Comparison of ENCODE assay signal across 9 cellular contexts in the genomic region with DNA sequence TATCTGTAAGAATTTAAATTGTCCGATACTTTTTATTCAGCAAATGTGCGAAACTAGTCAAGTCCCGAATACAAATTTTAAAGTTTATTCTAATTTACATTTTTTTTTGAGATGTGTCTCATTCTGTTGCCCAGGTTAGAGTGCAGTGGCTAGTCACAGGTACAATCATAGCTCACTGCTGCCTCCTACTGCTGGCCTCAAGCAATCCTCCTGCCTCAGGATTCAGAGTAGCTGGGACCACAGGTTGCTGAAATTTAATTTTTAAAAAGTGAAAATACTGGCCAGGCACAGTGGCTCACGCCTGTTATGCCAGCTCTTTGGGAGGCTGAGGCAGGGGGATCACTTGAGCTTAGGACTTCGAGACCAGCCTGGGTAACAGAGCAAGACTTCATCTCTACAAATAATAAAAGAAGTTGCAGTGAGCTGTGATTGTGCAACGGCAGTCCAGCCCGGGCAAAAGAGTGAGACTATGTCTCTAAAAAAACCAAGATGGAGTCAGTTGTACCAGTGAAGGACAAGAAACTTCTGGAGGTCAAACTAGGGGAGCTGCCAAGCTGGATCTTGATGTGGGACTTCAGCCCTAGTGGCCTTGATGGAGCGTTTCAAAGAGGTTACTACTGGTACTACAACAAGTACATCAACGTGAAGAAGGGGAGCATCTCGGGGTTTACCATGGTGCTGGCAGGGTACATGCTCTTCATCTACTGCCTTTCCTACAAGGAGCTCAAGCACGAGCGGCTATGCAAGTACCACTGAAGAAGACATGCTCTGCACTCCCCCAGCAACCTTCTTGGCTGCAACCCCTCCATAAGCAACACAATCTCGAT. TPM values are rescaled to one million over a fixed set of nuclear protein-coding genes. Genes with fewer than 3 reads are reported as not detected.
DNase-seq lines count a peak whose midpoint lies in the region; ATAC-seq and TF ChIP-seq lines count a peak whose summit lies in the region.
"Had no signal": no experiment of that assay in that cellular context is flagged by ENCODE, and none has a peak within 500 bp of the region (broad histone marks: within the 10 kb centered on the region; RNA-seq: fewer than 3 reads in every experiment).

No MANE protein-coding gene starts in this region.

- H3K36me3 Mint-ChIP-seq in activated naive CD8-positive, alpha-beta T cell treated with anti-CD3 and anti-CD28 coated beads, Interleukin-2, amount 10 ng/mL, durations not matched to agents 7 days and 5 days: peaks cover 28% of the 10 kb centered on the region

- H3K27me3 ChIP-seq in left lung (no peaks in the 10 kb centered on the region), upper lobe of right lung (no peaks in the 10 kb centered on the region), vagina (no peaks in the 10 kb centered on the region)

- H3K36me3 ChIP-seq in left lung (peaks cover 0 to 61% of the 10 kb centered on the region in 2 donors), upper lobe of right lung (peaks cover 46% of the 10 kb centered on the region), vagina (peaks cover 4 to 17% of the 10 kb centered on the region in 2 donors)

- H3K4me3 ChIP-seq in left lung (no peak overlapping the region), upper lobe of right lung (no peak overlapping the region), vagina (no peak overlapping the region)
- H3K4me3 ChIP-seq: skin epidermis had no signal

- peak; percentile 78 for ATAC-seq in activated naive CD8-positive, alpha-beta T cell treated with anti-CD3 and anti-CD28 coated beads, Interleukin-2, amount 10 ng/mL, durations not matched to agents 7 days and 5 days (ENCODE audit: low read depth)
- ATAC-seq in left lung: peak; percentile 79
- peak; percentile 86 for ATAC-seq in upper lobe of right lung

- H3K9me3 Mint-ChIP-seq in activated naive CD8-positive, alpha-beta T cell treated with anti-CD3 and anti-CD28 coated beads, Interleukin-2, amount 10 ng/mL, durations not matched to agents 7 days and 5 days: no peaks in the 10 kb centered on the region

- intact Hi-C loops in left lung (cut with DNase I) (loop anchor here in 1 of 2 donors (5.0 to 10.0 kb wide), 2 partner anchors 69 to 166 kb away; no protein-coding TSS in a partner anchor), upper lobe of right lung (cut with DNase I) (loop anchor here (10.0 kb wide), 1 partner anchor 66 kb away; no protein-coding TSS in a partner anchor), vagina (cut with DNase I) (loop anchor here (5.0 to 10.0 kb wide), 2 partner anchors 69 to 186 kb away; no protein-coding TSS in a partner anchor)

- TF ChIP-seq CTCF in left lung (IDR thresholded peaks at IDR 0.05) (peak; percentile 52 to 71), upper lobe of right lung (IDR thresholded peaks at IDR 0.05) (peak; percentile 63), vagina (IDR thresholded peaks at IDR 0.05) (peak in 1 of 3 experiments; percentile 43)

- no peak overlapping the region for H3K27ac Mint-ChIP-seq in activated naive CD8-positive, alpha-beta T cell treated with anti-CD3 and anti-CD28 coated beads, Interleukin-2, amount 10 ng/mL, durations not matched to agents 7 days and 5 days

- H3K4me3 Mint-ChIP-seq in activated naive CD8-positive, alpha-beta T cell treated with anti-CD3 and anti-CD28 coated beads, Interleukin-2, amount 10 ng/mL, durations not matched to agents 7 days and 5 days: no peak overlapping the region

- DNase-seq in NCI-H146 (lab: John Stamatoyannopoulos, UW): peak; percentile 8
- DNase-seq in NCI-H146 treated with DMSO at 0.1 percent for 48 hours (lab: John Stamatoyannopoulos, UW; ENCODE audit: unreplicated experiment): no peak
- DNase-seq in RPMI8226: peak; percentile 64
- peak; percentile 59 for DNase-seq in activated naive CD8-positive, alpha-beta T cell treated with anti-CD3 and anti-CD28 coated beads, Interleukin-2, amount 10 ng/mL, durations not matched to agents 7 days and 5 days
- DNase-seq in left lung: peak in 1 of 2 donors; percentile 43
- no peak for DNase-seq in upper lobe of right lung
- DNase-seq in vagina (ENCODE audit: extremely low spot score in 2 of 2): no peak
- no peak for DNase-seq in DMS153 treated with DMSO at 0.1 percent for 48 hours (lab: John Stamatoyannopoulos, UW; ENCODE audit: unreplicated experiment)

- peaks cover 36% of the 10 kb centered on the region for H3K4me1 Mint-ChIP-seq in activated naive CD8-positive, alpha-beta T cell treated with anti-CD3 and anti-CD28 coated beads, Interleukin-2, amount 10 ng/mL, durations not matched to agents 7 days and 5 days

- TF ChIP-seq POLR2A in vagina (IDR thresholded peaks at IDR 0.05): no peak

- H3K4me1 ChIP-seq in left lung (peaks cover 11 to 46% of the 10 kb centered on the region in 2 donors), upper lobe of right lung (peaks cover 17% of the 10 kb centered on the region), vagina (peaks cover 24% of the 10 kb centered on the region)

- H3K9me3 ChIP-seq in left lung: no peaks in the 10 kb centered on the region
- H3K9me3 ChIP-seq in upper lobe of right lung: no peaks in the 10 kb centered on the region
- no peaks in the 10 kb centered on the region for H3K9me3 ChIP-seq in vagina

- POLR2A ChIA-PET in activated naive CD8-positive, alpha-beta T cell treated with anti-CD3 and anti-CD28 coated beads, Interleukin-2, amount 10 ng/mL, durations not matched to agents 7 days and 5 days (lab: Charles Lee): interaction anchor here (0.6 to 5.4 kb wide), 3 partner anchors 14 to 141 kb away, joined by 3 to 41 read pairs (median 4); partner anchors contain the start of genes CEP95 and DDX5

- H3K27ac ChIP-seq in left lung (no peak overlapping the region), upper lobe of right lung (no peak overlapping the region), vagina (no peak overlapping the region)
- H3K27ac ChIP-seq: skin epidermis had no signal

- no peaks in the 10 kb centered on the region for H3K27me3 Mint-ChIP-seq in activated naive CD8-positive, alpha-beta T cell treated with anti-CD3 and anti-CD28 coated beads, Interleukin-2, amount 10 ng/mL, durations not matched to agents 7 days and 5 days

RNA-seq across cellular contexts. Expression of gene POLG2, which starts 5.6 kb away (rescaled TPM):
- 10 to 100 TPM; 36.4 to 42.9 TPM for total RNA-seq in activated naive CD8-positive, alpha-beta T cell treated with anti-CD3 and anti-CD28 coated beads, Interleukin-2, amount 10 ng/mL, durations not matched to agents 7 days and 5 days
- total RNA-seq in left lung: 10 to 100 TPM; 12.6 to 12.8 TPM
- total RNA-seq in upper lobe of right lung: 12.6 TPM
- total RNA-seq in vagina: 16.7 TPM

RNA-seq across cellular contexts. Expression of gene DDX5, which starts 14.8 kb away (rescaled TPM):
- total RNA-seq in activated naive CD8-positive, alpha-beta T cell treated with anti-CD3 and anti-CD28 coated beads, Interleukin-2, amount 10 ng/mL, durations not matched to agents 7 days and 5 days: 1,000 to 10,000 TPM; 1,143 to 1,182 TPM
- total RNA-seq in left lung: 100 to 1,000 TPM; 712 to 729 TPM
- 881 TPM for total RNA-seq in upper lobe of right lung
- 618 TPM for total RNA-seq in vagina

RNA-seq across cellular contexts. Expression of gene CEP95, which starts 15.5 kb away (rescaled TPM):
- total RNA-seq in activated naive CD8-positive, alpha-beta T cell treated with anti-CD3 and anti-CD28 coated beads, Interleukin-2, amount 10 ng/mL, durations not matched to agents 7 days and 5 days: 10 to 100 TPM; 71.0 to 71.7 TPM
- total RNA-seq in left lung (10 to 100 TPM; 21.2 to 26.3 TPM), upper lobe of right lung (40.3 TPM), vagina (50.8 TPM)

RNA-seq across cellular contexts. Expression of gene MILR1, which starts 42.3 kb away (rescaled TPM):
- total RNA-seq in activated naive CD8-positive, alpha-beta T cell treated with anti-CD3 and anti-CD28 coated beads, Interleukin-2, amount 10 ng/mL, durations not matched to agents 7 days and 5 days: 1 to 10 TPM in 1 of 2 experiments, under 1 TPM in 1; 0.65 to 1.2 TPM
- total RNA-seq in left lung: 10 to 100 TPM; 17.3 to 34.4 TPM
- 17.9 TPM for total RNA-seq in upper lobe of right lung
- 11.0 TPM for total RNA-seq in vagina

Comparison
In these comparisons a context has a peak if more than half of its experiments do, and no peak if none do; other contexts are left out.
1. DNase-seq: peak in NCI-H146 (single experiment), RPMI8226 (single experiment) and activated naive CD8-positive, alpha-beta T cell treated with anti-CD3 and anti-CD28 coated beads, Interleukin-2, amount 10 ng/mL, durations not matched to agents 7 days and 5 days (single experiment); none in NCI-H146 treated with DMSO at 0.1 percent for 48 hours (single experiment), upper lobe of right lung (single experiment), vagina (0 of 2) and DMS153 treated with DMSO at 0.1 percent for 48 hours (single experiment).
2. Peak in every context shown above with its lines, with median percentiles within 50 percentile points of each other: ATAC-seq.